8 cellular contexts compared by ENCODE assay signal in genomic region chr19:5987077-5987818, GRCh38. TPM values are rescaled to one million over a fixed set of nuclear protein-coding genes. Genes with fewer than 3 reads are reported as not detected.
DNase-seq lines count a peak whose midpoint lies in the region; ATAC-seq, FAIRE-seq and TF ChIP-seq lines count a peak whose summit lies in the region.

No MANE protein-coding gene starts in this region.

- H3K9me3 Mint-ChIP-seq in chondrocyte (ENCODE audit: low read depth): no peaks in the 10 kb centered on the region

- TF ChIP-seq POLR2A in A549 (IDR thresholded peaks at IDR 0.05; ENCODE audit: low read length): no peak

- H3K4me2 ChIP-seq in A549: peak overlapping the region; percentile 75

- CTCF ChIA-PET in A549 (lab: Yijun Ruan, JAX): interaction anchor here (0.5 to 5.7 kb wide), 30 partner anchors 8 to 529 kb away, joined by 3 to 61 read pairs (median 4); partner anchors contain the start of gene RANBP3

- DNase-seq in A549 (ENCODE audit: low read depth in 1 of 2, low spot score in 1 of 2) (peak; percentile 66 to 78), GM20000 (ENCODE audit: low spot score) (peak; percentile 80), NCI-H226 (peak; percentile 43), chondrocyte (ENCODE audit: low spot score) (no peak), left lobe of liver (ENCODE audit: low spot score) (peak; percentile 86)
- peak; percentile 56 for DNase-seq in activated CD4-positive, alpha-beta T cell treated with anti-CD3 and anti-CD28 coated beads for 1 hour
- peak; percentile 72 for DNase-seq in stimulated activated CD4-positive, alpha-beta T cell treated with anti-CD3 and anti-CD28 coated beads, Interleukin-1b, Interleukin-23, amount 100 ng/mL, for 48 hours

- H3K4me1 Mint-ChIP-seq in chondrocyte (ENCODE audit: low read depth): peaks cover 26% of the 10 kb centered on the region

- ATAC-seq in A549 (peak; percentile 8 to 58; a peak in 4 of 6 replicates), left lobe of liver (peak; percentile 92), GM21619 (IDR thresholded peaks at IDR 0.05; ENCODE audit: unreplicated experiment) (no peak)

- H3K4me3 Mint-ChIP-seq in chondrocyte (ENCODE audit: unreplicated experiment): peak overlapping the region; percentile 23

- H3K27me3 Mint-ChIP-seq in chondrocyte (ENCODE audit: low read depth): no peaks in the 10 kb centered on the region

- FAIRE-seq in A549 (lab: Jason Lieb, UNC): no peak

- no peaks in the 10 kb centered on the region for H3K9me3 ChIP-seq in A549

- peaks cover 5% of the 10 kb centered on the region; the same call in 1 of the 3 replicates for H3K4me1 ChIP-seq in A549

- TF ChIP-seq CTCF in A549 (IDR thresholded peaks at IDR 0.05) (peak; percentile 79), GM20000 (IDR thresholded peaks at IDR 0.05; ENCODE audit: extremely low read depth, missing control alignments) (peak; percentile 65), chondrocyte (IDR thresholded peaks at IDR 0.05) (peak; percentile 93)

- TF ChIP-seq RAD21 in A549 (conservative IDR thresholded peaks at IDR 0.05 in 1 of 2, IDR thresholded peaks at IDR 0.05 in 1 of 2): peak; percentile 74 to 75

- peak overlapping the region; percentile 19; the same call in 1 of the 3 replicates for H3K4me3 ChIP-seq in A549

- POLR2A ChIA-PET in A549 (lab: Yijun Ruan, JAX): no interaction called here

- 30% methylated on average over 17 of the region's 17 CpGs for WGBS in A549 (ENCODE audit: missing lambda C conversion rate)

- TF ChIP-seq EP300 in A549 (IDR thresholded peaks at IDR 0.05): no peak

- no peak overlapping the region for H3K27ac Mint-ChIP-seq in chondrocyte (ENCODE audit: unreplicated experiment)

- peak overlapping the region in 1 of 2 experiments; percentile 69; a peak in 3 of 6 replicates for H3K27ac ChIP-seq in A549

- no peaks in the 10 kb centered on the region for H3K36me3 Mint-ChIP-seq in chondrocyte (ENCODE audit: low read depth)

TF ChIP-seq in A549, 52 proteins besides CTCF, POLR2A, EP300 and RAD21:
- TF ChIP-seq SMC3 (IDR thresholded peaks at IDR 0.05) (peak; percentile 57), TFCP2L1 (CRISPR knock-in tag; IDR thresholded peaks at IDR 0.05) (no peak)

RNA-seq across cellular contexts. Expression of gene RANBP3, which starts 9.3 kb away (rescaled TPM):
- 39.2 and 43.3 TPM in 2 replicates for polyA plus RNA-seq in A549 (2011; rRNA removed)
- polyA plus RNA-seq in A549 (2012; cell fraction: cytosol; rRNA removed): 89.0 and 96.0 TPM in 2 replicates
- 108 and 164 TPM in 2 replicates for polyA plus RNA-seq in A549 (2012; cell fraction: nucleus; rRNA removed)
- polyA plus RNA-seq in A549 (2017; fragmentation: RNase III; extraction: RNeasy Plus Mini Kit Qiagen cat#74134 plus additional on column Dnase treatment): 48.0 to 54.7 TPM (median 53.5 TPM) in 3 replicates
- polyA minus RNA-seq in A549 (2011; rRNA and poly(A)+ RNA removed): 37.9 and 48.2 TPM in 2 replicates
- 53.5 to 65.5 TPM (median 57.7 TPM) in 3 replicates for total RNA-seq in chondrocyte
- total RNA-seq in left lobe of liver: 22.8 TPM
